In genomic region chr11:122733301-122733686, GRCh38 we compare ENCODE assay signal across 1 cellular context.
TF ChIP-seq lines count a peak whose summit lies in the region.

No MANE protein-coding gene starts in this region.

TF ChIP-seq in HEK293, 187 proteins besides CTCF, POLR2A, EP300 and RAD21 (continued from another document):
- TF ChIP-seq OVOL3 (tag by site-specific recombination; IDR thresholded peaks at IDR 0.05) (peak; percentile 49; the same call in 1 of the 2 replicates), ZNF157 (tag by site-specific recombination; IDR thresholded peaks at IDR 0.05) (no peak), ATF2 (tag by site-specific recombination; IDR thresholded peaks at IDR 0.05; ENCODE audit: low read depth) (0 out of 2 replicates have a peak, but pooled peaks have one; percentile 37), ZFP37 (tag by site-specific recombination; IDR thresholded peaks at IDR 0.05) (no peak), ZXDB (tag by site-specific recombination; IDR thresholded peaks at IDR 0.05) (peak; percentile 47; the same call in 1 of the 2 replicates), ZBTB10 (tag by site-specific recombination; IDR thresholded peaks at IDR 0.05) (no peak), ZSCAN23 (tag by site-specific recombination; IDR thresholded peaks at IDR 0.05) (no peak), INSM2 (tag by site-specific recombination; IDR thresholded peaks at IDR 0.05) (peak; percentile 80), ZNF558 (tag by site-specific recombination; IDR thresholded peaks at IDR 0.05) (no peak), ZNF768 (tag by site-specific recombination; IDR thresholded peaks at IDR 0.05) (no peak), ZNF133 (tag by site-specific recombination; IDR thresholded peaks at IDR 0.05) (no peak), ZNF10 (tag by site-specific recombination; IDR thresholded peaks at IDR 0.05) (no peak), BCL6B (tag by site-specific recombination; IDR thresholded peaks at IDR 0.05) (0 out of 2 replicates have a peak, but pooled peaks have one; percentile 6), ZNF302 (tag by site-specific recombination; IDR thresholded peaks at IDR 0.05; ENCODE audit: low read depth) (no peak), ZNF223 (tag by site-specific recombination; IDR thresholded peaks at IDR 0.05) (no peak), ZBTB49 (tag by site-specific recombination; IDR thresholded peaks at IDR 0.05; ENCODE audit: low read depth) (no peak), WT1 (tag by site-specific recombination; IDR thresholded peaks at IDR 0.05) (peak; percentile 85), ZSCAN5A (tag by site-specific recombination; IDR thresholded peaks at IDR 0.05) (no peak), ZNF837 (tag by site-specific recombination; IDR thresholded peaks at IDR 0.05) (no peak), ZNF239 (tag by site-specific recombination; IDR thresholded peaks at IDR 0.05) (no peak), ZFP69B (tag by site-specific recombination; IDR thresholded peaks at IDR 0.05) (no peak), ZNF24 (tag by site-specific recombination; IDR thresholded peaks at IDR 0.05) (no peak), ZNF280C (tag by site-specific recombination; IDR thresholded peaks at IDR 0.05) (no peak), PRDM10 (tag by site-specific recombination; IDR thresholded peaks at IDR 0.05) (no peak), REPIN1 (tag by site-specific recombination; IDR thresholded peaks at IDR 0.05; ENCODE audit: low read depth) (no peak), ZNF677 (tag by site-specific recombination; IDR thresholded peaks at IDR 0.05) (no peak), IKZF3 (tag by site-specific recombination; IDR thresholded peaks at IDR 0.05) (no peak), KLF10 (tag by site-specific recombination; IDR thresholded peaks at IDR 0.05) (no peak), ZNF114 (tag by site-specific recombination; IDR thresholded peaks at IDR 0.05) (no peak), ZNF521 (tag by site-specific recombination; IDR thresholded peaks at IDR 0.05) (no peak), ZNF266 (tag by site-specific recombination; IDR thresholded peaks at IDR 0.05; ENCODE audit: low read depth) (no peak)
